ENCODE assay signal across 8 cellular contexts in the genomic region with DNA sequence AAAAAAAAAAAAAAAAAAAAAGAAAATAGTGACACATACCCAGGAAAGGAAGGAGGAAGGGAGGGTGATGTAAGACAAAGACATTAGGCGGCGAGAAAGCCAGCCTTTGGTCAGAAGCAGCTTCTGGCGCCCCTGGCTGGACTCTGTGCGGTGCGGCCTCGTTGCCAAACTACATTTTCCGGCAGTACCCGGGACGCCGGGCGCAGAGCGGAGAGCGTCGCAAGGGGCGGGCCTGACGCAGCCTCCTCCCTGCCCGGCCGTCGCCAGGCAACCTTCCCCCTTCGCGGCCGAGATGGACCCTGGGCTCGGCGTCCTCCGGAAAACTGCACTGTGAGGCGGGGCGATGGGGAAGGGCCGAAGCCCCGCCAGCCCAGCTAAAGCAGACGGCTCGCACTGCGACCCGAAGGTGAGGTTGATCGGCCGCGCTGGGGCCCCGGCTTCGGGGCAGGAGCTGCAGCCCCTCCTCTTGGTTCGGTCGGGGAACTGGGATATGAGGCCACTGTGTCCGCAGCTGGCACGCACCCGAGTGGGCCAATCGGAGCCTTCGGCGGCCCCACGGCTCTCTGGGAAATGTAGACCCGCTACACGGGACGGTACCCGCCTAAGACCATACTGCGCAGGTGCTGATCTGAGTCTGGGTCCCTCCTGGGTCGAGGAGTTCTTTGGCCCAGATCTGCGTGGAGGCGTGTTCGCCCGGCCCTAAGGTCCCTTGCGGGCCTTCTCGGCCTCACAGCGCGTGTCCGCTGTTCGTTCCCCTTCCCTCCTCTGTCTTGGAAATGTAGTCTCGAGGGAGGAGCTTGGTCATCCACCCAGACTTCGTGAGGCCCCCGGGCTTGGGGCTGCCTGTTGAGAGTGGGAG. TPM values are rescaled to one million over a fixed set of nuclear protein-coding genes. Genes with fewer than 3 reads are reported as not detected.
DNase-seq lines count a peak whose midpoint lies in the region; TF ChIP-seq lines count a peak whose summit lies in the region.

No MANE protein-coding gene starts in this region.

- peak overlapping the region; percentile 86 to 89 for H3K4me3 Mint-ChIP-seq in CD14-positive monocyte

- peak overlapping the region; percentile 64 to 89 for H3K4me3 ChIP-seq in muscle layer of duodenum (ENCODE audit: low read depth in 1 of 2, low read length in 2 of 2)

- H3K36me3 ChIP-seq in muscle layer of duodenum (ENCODE audit: control insufficient read depth in 1 of 2, insufficient read depth in 2 of 2, low read length in 2 of 2) = peaks cover 2 to 11% of the 10 kb centered on the region in 2 donors

- H3K9me3 ChIP-seq in muscle layer of duodenum (ENCODE audit: control insufficient read depth in 1 of 2, low read length in 2 of 2) = no peaks in the 10 kb centered on the region

- peaks cover 0 to 6% (median 0%) of the 10 kb centered on the region in 3 donors for H3K27me3 Mint-ChIP-seq in CD14-positive monocyte (ENCODE audit: low read depth in 3 of 3)

- peaks cover 39% of the 10 kb centered on the region for H3K4me1 Mint-ChIP-seq in CD14-positive monocyte

- H3K27me3 ChIP-seq in muscle layer of duodenum (ENCODE audit: low read depth, low read length) = no peaks in the 10 kb centered on the region

- peak; percentile 95 for DNase-seq in CD14-positive monocyte (ENCODE audit: low spot score)
- peak; percentile 87 for DNase-seq in GM20000 (ENCODE audit: low spot score)
- peak; percentile 98 for DNase-seq in HT-29 (ENCODE audit: low spot score)
- peak; percentile 54 to 60 for DNase-seq in activated CD8-positive, alpha-beta memory T cell treated with anti-CD3 and anti-CD28 coated beads for 4 hours (ENCODE audit: low read depth in 2 of 2)
- DNase-seq in epithelial cell of prostate (ENCODE audit: low read depth, low spot score) = peak; percentile 49
- peak; percentile 86 for DNase-seq in stromal cell of bone marrow (ENCODE audit: low read depth)
- no peak for DNase-seq in OCI-M2 (lab: John Stamatoyannopoulos, UW; ENCODE audit: unreplicated experiment)

- H3K27ac ChIP-seq in epithelial cell of prostate = peak overlapping the region; percentile 96
- H3K27ac ChIP-seq in muscle layer of duodenum (ENCODE audit: low read length) = peak overlapping the region; percentile 97

- peaks cover 0 to 3% (median 0%) of the 10 kb centered on the region in 7 donors for H3K9me3 Mint-ChIP-seq in CD14-positive monocyte

- H3K4me1 ChIP-seq in muscle layer of duodenum (ENCODE audit: control insufficient read depth in 1 of 2, insufficient read depth in 2 of 2, low read length in 2 of 2) = peaks cover 9 to 27% of the 10 kb centered on the region in 2 donors

- H3K36me3 Mint-ChIP-seq in CD14-positive monocyte = peaks cover 10 to 12% of the 10 kb centered on the region in 2 donors

- intact Hi-C loops in CD14-positive monocyte (cut with micrococcal nuclease) = no loop called here

- H3K27ac Mint-ChIP-seq in CD14-positive monocyte = peak overlapping the region; percentile 97 to 100 (median 100)

- TF ChIP-seq CTCF in CD14-positive monocyte (IDR thresholded peaks at IDR 0.05) = no peak
- no peak for TF ChIP-seq CTCF in GM20000 (IDR thresholded peaks at IDR 0.05; ENCODE audit: extremely low read depth, missing control alignments)

RNA-seq across cellular contexts. Expression of a gene that starts 2.3 kb away (rescaled TPM):
- 1 to 10 TPM; 1.6 to 1.7 TPM for polyA plus RNA-seq in CD14-positive monocyte
- 92.5 and 94.8 TPM in 2 replicates for total RNA-seq in HT-29 (2014; rRNA removed; shearing (Covaris generic))

RNA-seq across cellular contexts. Expression of a gene that starts 17.0 kb away (rescaled TPM):
- polyA plus RNA-seq in CD14-positive monocyte = 10 to 100 TPM in 1 of 2 donors, 1 to 10 TPM in 1; 7.8 to 14.3 TPM
- total RNA-seq in HT-29 (2014; rRNA removed; shearing (Covaris generic)) = 201 and 242 TPM in 2 replicates

RNA-seq across cellular contexts. Expression of a gene that starts 20.5 kb away (rescaled TPM):
- polyA plus RNA-seq in CD14-positive monocyte = 100 to 1,000 TPM; 290 to 323 TPM
- 236 and 268 TPM in 2 replicates for total RNA-seq in HT-29 (2014; rRNA removed; shearing (Covaris generic))

RNA-seq across cellular contexts. Expression of a gene that starts 31.5 kb away (rescaled TPM):
- polyA plus RNA-seq in CD14-positive monocyte = 10 to 100 TPM; 16.2 to 35.0 TPM
- total RNA-seq in HT-29 (2014; rRNA removed; shearing (Covaris generic)) = 1,771 and 1,829 TPM in 2 replicates

RNA-seq across cellular contexts. Expression of a gene that starts 55.8 kb away (rescaled TPM):
- polyA plus RNA-seq in CD14-positive monocyte = 1 to 10 TPM; 2.2 to 2.6 TPM
- 25.6 and 27.4 TPM in 2 replicates for total RNA-seq in HT-29 (2014; rRNA removed; shearing (Covaris generic))
